8 cellular contexts compared by ENCODE assay signal in the genomic region with DNA sequence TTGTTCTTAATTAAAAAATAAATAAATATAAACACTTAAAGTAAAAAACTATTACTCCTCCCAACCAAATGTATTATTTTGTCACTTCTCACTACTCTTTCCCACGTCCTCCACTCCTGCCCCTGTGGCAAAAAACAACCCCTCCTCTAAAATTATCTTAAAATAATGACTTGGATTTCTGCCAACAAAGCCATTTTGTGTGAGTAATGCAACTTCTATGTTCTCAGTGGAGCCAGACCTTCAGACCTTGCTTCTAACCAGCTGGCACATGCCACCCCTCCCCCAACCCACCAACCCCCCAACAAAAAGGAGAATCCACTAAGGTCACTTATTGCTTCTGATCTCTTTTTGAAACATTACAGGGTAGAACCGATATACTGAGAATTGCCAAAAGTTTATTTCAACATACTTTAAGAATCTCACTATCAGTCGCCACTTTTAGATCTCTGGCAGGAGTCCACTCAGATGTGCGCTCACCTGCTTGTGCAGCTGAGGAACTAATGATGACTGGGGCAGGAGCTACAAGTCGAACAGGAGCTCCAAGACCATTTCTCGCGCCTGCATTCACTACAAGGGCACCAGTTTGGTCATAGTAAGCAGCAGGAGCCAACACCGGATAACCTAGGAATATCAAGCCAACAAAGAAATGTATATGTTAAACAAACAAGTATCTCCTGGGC. TPM values are rescaled to one million over a fixed set of nuclear protein-coding genes. Genes with fewer than 3 reads are reported as not detected.
DNase-seq lines count a peak whose midpoint lies in the region; ATAC-seq and TF ChIP-seq lines count a peak whose summit lies in the region.

No MANE protein-coding gene starts in this region.

- H3K36me3 ChIP-seq in osteoblast (ENCODE audit: insufficient read depth, low read length) = peaks cover 63% of the 10 kb centered on the region

- H3K79me2 ChIP-seq in osteoblast (ENCODE audit: insufficient read depth, low read length) = peaks cover 80% of the 10 kb centered on the region

- no peak overlapping the region for H3K4me3 ChIP-seq in osteoblast (ENCODE audit: insufficient read depth, low read length)

- no peak overlapping the region for H3K27ac Mint-ChIP-seq in activated CD8-positive, alpha-beta T cell treated with anti-CD3 and anti-CD28 coated beads for 36 hours

- DNase-seq in GM03348 (ENCODE audit: low spot score) (peak; percentile 51), NCI-H2107 treated with DMSO at 0.1 percent for 48 hours (lab: John Stamatoyannopoulos, UW; ENCODE audit: unreplicated experiment) (peak; percentile 74), dermis blood vessel endothelial cell (peak; percentile 92), osteoblast (ENCODE audit: insufficient read length, low spot score, missing footprints) (peak; percentile 57), NCI-H187 treated with DMSO at 0.1 percent for 48 hours (lab: John Stamatoyannopoulos, UW) (no peak)
- DNase-seq in activated CD8-positive, alpha-beta T cell treated with anti-CD3 and anti-CD28 coated beads for 36 hours = no peak
- DNase-seq in activated effector memory CD4-positive, alpha-beta T cell treated with anti-CD3 and anti-CD28 coated beads, Interleukin-2, amount 50 U/mL, for 16 hours = no peak

- no peaks in the 10 kb centered on the region for H3K27me3 ChIP-seq in osteoblast (ENCODE audit: insufficient read depth, low read length)

- no peak overlapping the region for H3K4me3 Mint-ChIP-seq in activated CD8-positive, alpha-beta T cell treated with anti-CD3 and anti-CD28 coated beads for 36 hours

- no peaks in the 10 kb centered on the region for H3K9me3 Mint-ChIP-seq in activated CD8-positive, alpha-beta T cell treated with anti-CD3 and anti-CD28 coated beads for 36 hours

- no peak for TF ChIP-seq CTCF in osteoblast (IDR thresholded peaks at IDR 0.05; ENCODE audit: extremely low read depth, low read depth, low read length)
- no peak for TF ChIP-seq CTCF in activated CD8-positive, alpha-beta T cell treated with anti-CD3 and anti-CD28 coated beads for 36 hours (IDR thresholded peaks at IDR 0.05)

- H3K4me2 ChIP-seq in osteoblast (ENCODE audit: insufficient read depth, low read length) = peak overlapping the region; percentile 18

- intact Hi-C loops in activated CD8-positive, alpha-beta T cell treated with anti-CD3 and anti-CD28 coated beads for 36 hours (cut with micrococcal nuclease) = no loop called here

- H3K9me3 ChIP-seq in osteoblast (ENCODE audit: low read depth, low read length) = no peaks in the 10 kb centered on the region

- H3K27me3 Mint-ChIP-seq in activated CD8-positive, alpha-beta T cell treated with anti-CD3 and anti-CD28 coated beads for 36 hours = no peaks in the 10 kb centered on the region

- peaks cover 66% of the 10 kb centered on the region for H3K36me3 Mint-ChIP-seq in activated CD8-positive, alpha-beta T cell treated with anti-CD3 and anti-CD28 coated beads for 36 hours (ENCODE audit: low read depth)

- POLR2A ChIA-PET in activated CD8-positive, alpha-beta T cell treated with anti-CD3 and anti-CD28 coated beads for 36 hours (lab: Charles Lee) = no interaction called here

- no peak for ATAC-seq in HG03139 (IDR thresholded peaks at IDR 0.05; ENCODE audit: unreplicated experiment)
- ATAC-seq in activated CD8-positive, alpha-beta T cell treated with anti-CD3 and anti-CD28 coated beads for 36 hours = no peak

- H3K4me1 Mint-ChIP-seq in activated CD8-positive, alpha-beta T cell treated with anti-CD3 and anti-CD28 coated beads for 36 hours (ENCODE audit: low read depth) = peaks cover 26% of the 10 kb centered on the region

- peaks cover 21% of the 10 kb centered on the region for H4K20me1 ChIP-seq in osteoblast (ENCODE audit: insufficient read depth, low read length)

- H2AFZ ChIP-seq in osteoblast (ENCODE audit: low read length) = no peak overlapping the region

- no peak overlapping the region for H3K27ac ChIP-seq in osteoblast (ENCODE audit: low read depth, low read length)

- H3K4me1 ChIP-seq in osteoblast (ENCODE audit: insufficient read depth, low read length) = peaks cover 10% of the 10 kb centered on the region

- CTCF ChIA-PET in activated CD8-positive, alpha-beta T cell treated with anti-CD3 and anti-CD28 coated beads for 36 hours (lab: Charles Lee) = interaction anchor here (1.0 to 1.3 kb wide), 2 partner anchors 9 to 56 kb away, joined by 3 read pairs; no protein-coding TSS in a partner anchor

RNA-seq across cellular contexts. Expression of a gene that starts 58.3 kb away (rescaled TPM):
- total RNA-seq in dermis blood vessel endothelial cell (22.0 and 55.3 TPM in 2 replicates), osteoblast (38.0 and 39.8 TPM in 2 replicates)
- under 1 TPM; 0.04 to 0.14 TPM for total RNA-seq in activated CD8-positive, alpha-beta T cell treated with anti-CD3 and anti-CD28 coated beads for 36 hours

Comparison
In these comparisons a context has a peak if more than half of its experiments do, and no peak if none do; other contexts are left out.
1. DNase-seq: peak in GM03348 (single experiment), NCI-H2107 treated with DMSO at 0.1 percent for 48 hours (single experiment), dermis blood vessel endothelial cell (single experiment) and osteoblast (single experiment); none in activated CD8-positive, alpha-beta T cell treated with anti-CD3 and anti-CD28 coated beads for 36 hours (single experiment), activated effector memory CD4-positive, alpha-beta T cell treated with anti-CD3 and anti-CD28 coated beads, Interleukin-2, amount 50 U/mL, for 16 hours (single experiment) and NCI-H187 treated with DMSO at 0.1 percent for 48 hours (single experiment).
2. RNA of a gene that starts 58.3 kb away (total RNA-seq): 38.0 to 39.8 TPM in osteoblast and 22.0 to 55.3 TPM in dermis blood vessel endothelial cell; 0.04 to 0.14 TPM in activated CD8-positive, alpha-beta T cell treated with anti-CD3 and anti-CD28 coated beads for 36 hours; every median in the first group is over 10 times any median in the second.